In the genomic region with DNA sequence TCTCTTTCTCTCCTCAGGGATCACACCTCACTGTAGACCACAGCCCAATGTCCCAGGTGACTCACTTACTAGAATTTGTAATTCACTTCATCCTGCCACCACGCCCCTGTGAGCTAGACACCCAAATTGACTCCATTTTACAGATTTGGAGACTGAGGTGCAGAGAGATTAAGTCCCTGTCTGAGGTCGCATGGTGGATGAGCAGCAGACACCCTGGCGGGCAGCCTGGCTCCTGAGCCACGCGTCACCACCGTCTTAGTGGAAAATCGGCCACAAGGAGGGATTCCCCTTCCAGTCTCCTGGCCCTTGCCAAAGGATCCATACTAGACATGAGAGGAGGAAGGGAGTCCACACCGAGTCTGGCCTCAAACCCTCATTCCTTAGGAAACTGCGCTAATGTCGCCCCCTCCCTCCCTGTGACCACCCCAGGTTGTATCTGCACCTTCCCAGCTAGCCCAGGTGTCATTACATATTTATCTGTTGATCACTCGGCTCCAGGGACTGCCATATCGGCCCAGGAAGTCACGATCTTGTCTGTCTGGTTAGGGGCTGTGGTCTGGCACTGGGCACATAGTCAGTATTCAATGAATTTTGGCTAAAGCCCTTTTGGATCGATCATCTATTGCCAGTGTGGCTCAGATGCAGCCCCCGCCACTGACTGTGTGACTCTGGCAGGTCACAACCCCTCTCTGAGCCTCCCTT, we compare ENCODE assay signal across 11 cellular contexts. TPM values are rescaled to one million over a fixed set of nuclear protein-coding genes. Genes with fewer than 3 reads are reported as not detected.
DNase-seq lines count a peak whose midpoint lies in the region; ATAC-seq, FAIRE-seq and TF ChIP-seq lines count a peak whose summit lies in the region.
"Had no signal": no experiment of that assay in that cellular context is flagged by ENCODE, and none has a peak within 500 bp of the region (broad histone marks: within the 10 kb centered on the region; RNA-seq: fewer than 3 reads in every experiment).

No MANE protein-coding gene starts in this region.

- H3K79me2 ChIP-seq in astrocyte (ENCODE audit: insufficient read depth, low read length) = no peaks in the 10 kb centered on the region

- H3K36me3 ChIP-seq in astrocyte (ENCODE audit: insufficient read depth, low read length) = no peaks in the 10 kb centered on the region
- H3K36me3 ChIP-seq in uterus = no peaks in the 10 kb centered on the region

- peak overlapping the region; percentile 13 for H3K27ac ChIP-seq in astrocyte (ENCODE audit: low read depth, low read length)
- H3K27ac ChIP-seq in uterus = peak overlapping the region; percentile 95 to 98
- H3K27ac ChIP-seq: HL-60 had no signal

- H3K36me3 Mint-ChIP-seq in astrocyte (ENCODE audit: low read depth, unreplicated experiment) (peaks cover 4% of the 10 kb centered on the region), natural killer cell (no peaks in the 10 kb centered on the region)

- no peak overlapping the region for H3K4me3 ChIP-seq in astrocyte (ENCODE audit: insufficient read depth, low read depth, low read length)
- H3K4me3 ChIP-seq in uterus = no peak overlapping the region

- no peak for ATAC-seq in Right ventricle myocardium inferior
- no peak for ATAC-seq in left ventricle myocardium superior
- no peak for ATAC-seq in natural killer cell

- no peak for FAIRE-seq in astrocyte (lab: Jason Lieb, UNC)
- FAIRE-seq: GM12891 had no signal

- H3K4me2 ChIP-seq in astrocyte (ENCODE audit: low read length) = no peak overlapping the region

- DNase-seq in Right ventricle myocardium inferior (ENCODE audit: missing footprints) (peak; percentile 13), left ventricle myocardium superior (no peak), astrocyte (ENCODE audit: low read depth) (no peak), natural killer cell (no peak), uterus (no peak), NCI-H82 treated with DMSO at 0.1 percent for 48 hours (lab: John Stamatoyannopoulos, UW; ENCODE audit: unreplicated experiment) (no peak), GDM1 (lab: John Stamatoyannopoulos, UW) (no peak), activated gamma-delta T cell treated with Interleukin-2 at 50 U/mL for 16 hours (no peak)
- DNase-seq: C1 segment of cervical spinal cord had no signal

- no peaks in the 10 kb centered on the region for H3K27me3 ChIP-seq in astrocyte (ENCODE audit: insufficient read depth, low read length)
- no peaks in the 10 kb centered on the region for H3K27me3 ChIP-seq in uterus

- H3K4me1 Mint-ChIP-seq in astrocyte (ENCODE audit: low read depth, unreplicated experiment) (peaks cover 13% of the 10 kb centered on the region), natural killer cell (peaks cover 33 to 69% of the 10 kb centered on the region in 2 donors)

- H3K27ac Mint-ChIP-seq in astrocyte (ENCODE audit: unreplicated experiment) = no peak overlapping the region
- peak overlapping the region; percentile 44 to 87 for H3K27ac Mint-ChIP-seq in natural killer cell

- no peaks in the 10 kb centered on the region for H4K20me1 ChIP-seq in astrocyte (ENCODE audit: insufficient read depth, low read length)

- no peak for TF ChIP-seq POLR2A in uterus (IDR thresholded peaks at IDR 0.05)

- H3K9me3 Mint-ChIP-seq in astrocyte (ENCODE audit: unreplicated experiment) = peaks cover 4% of the 10 kb centered on the region
- H3K9me3 Mint-ChIP-seq in natural killer cell = peaks cover 0 to 3% of the 10 kb centered on the region in 2 donors

- H2AFZ ChIP-seq in astrocyte (ENCODE audit: low read depth, low read length) = no peak overlapping the region

- H3K27me3 Mint-ChIP-seq in astrocyte (ENCODE audit: low read depth, unreplicated experiment) (peaks cover 46% of the 10 kb centered on the region), natural killer cell (ENCODE audit: low read depth in 2 of 2) (peaks cover 0 to 15% of the 10 kb centered on the region in 2 donors)

- H3K9me3 ChIP-seq in astrocyte (ENCODE audit: insufficient read depth, low read depth, low read length) = no peaks in the 10 kb centered on the region
- no peaks in the 10 kb centered on the region for H3K9me3 ChIP-seq in uterus

- H3K4me1 ChIP-seq in astrocyte (ENCODE audit: insufficient read depth, low read length) (peaks cover 28% of the 10 kb centered on the region), uterus (peaks cover 3 to 20% of the 10 kb centered on the region in 2 donors)

- intact Hi-C loops in Right ventricle myocardium inferior (cut with DNase I) = no loop called here
- intact Hi-C loops in left ventricle myocardium superior (cut with micrococcal nuclease) = no loop called here
- intact Hi-C loops in natural killer cell (cut with micrococcal nuclease) = no loop called here
- intact Hi-C loops in uterus (cut with DNase I; ENCODE audit: low total_unique reads) = no loop called here

- H3K4me3 Mint-ChIP-seq in astrocyte (ENCODE audit: unreplicated experiment) (no peak overlapping the region), natural killer cell (peak overlapping the region; percentile 47)

- no peak overlapping the region for H3K9ac ChIP-seq in astrocyte (ENCODE audit: low read length)

- TF ChIP-seq CTCF in astrocyte (IDR thresholded peaks at IDR 0.05; ENCODE audit: insufficient read depth, low read depth, low read length) (no peak), natural killer cell (IDR thresholded peaks at IDR 0.05) (no peak), uterus (IDR thresholded peaks at IDR 0.05) (no peak)

RNA-seq across cellular contexts. Expression of a gene that starts 25.7 kb away (rescaled TPM):
- 24.2 TPM for total RNA-seq in Right ventricle myocardium inferior
- total RNA-seq in left ventricle myocardium superior = 24.0 TPM
- total RNA-seq in astrocyte = 1.9 and 3.1 TPM in 2 replicates
- not detected for total RNA-seq in natural killer cell
- total RNA-seq in uterus = 100 to 1,000 TPM in 3 of 4 donors, 10 to 100 TPM in 1; 64.7 to 460 (median 140) TPM
